ENCODE assay signal across 8 cellular contexts in the genomic region with DNA sequence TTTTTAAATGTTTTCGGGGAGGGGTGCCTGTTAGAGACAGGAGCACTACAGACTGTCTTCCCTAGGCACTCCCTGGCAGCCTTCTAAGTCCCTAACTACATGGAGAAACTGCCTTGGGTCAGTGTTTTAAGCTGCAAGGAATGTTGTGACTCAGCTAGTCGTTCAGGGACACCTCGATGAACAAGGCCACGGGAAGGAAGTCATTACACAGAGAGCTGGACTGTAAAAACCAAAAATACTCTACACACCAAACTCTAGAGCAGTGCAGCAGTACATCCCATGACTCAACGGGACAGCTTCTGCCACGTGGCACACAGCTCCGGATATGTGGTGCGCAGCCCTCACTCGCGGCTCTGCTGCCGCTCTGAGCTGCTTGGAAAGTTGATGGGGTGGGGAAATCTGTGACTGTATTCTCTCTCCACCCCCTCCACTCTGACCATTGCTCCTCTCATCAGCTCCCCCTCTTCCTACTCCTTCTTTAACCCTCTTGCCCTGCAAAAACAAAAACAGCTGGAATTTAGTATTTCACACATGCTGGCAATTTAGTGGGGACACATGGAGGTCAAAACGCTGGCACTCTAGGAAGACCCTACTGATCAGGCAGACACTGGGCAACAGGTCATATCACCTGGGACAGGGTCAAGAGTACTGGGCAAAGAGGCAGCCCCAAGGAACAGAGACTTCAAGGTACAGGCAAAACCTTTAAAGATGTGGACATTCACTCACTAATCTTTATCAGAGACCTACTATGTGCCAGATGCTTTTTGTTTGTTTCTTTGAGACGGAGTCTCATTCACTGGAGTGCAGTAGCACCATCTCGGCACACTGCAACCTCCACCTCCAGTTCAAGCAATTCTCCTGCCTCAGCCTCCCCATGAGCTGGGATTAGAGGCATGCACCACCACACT. TPM values are rescaled to one million over a fixed set of nuclear protein-coding genes. Genes with fewer than 3 reads are reported as not detected.
DNase-seq lines count a peak whose midpoint lies in the region; ATAC-seq, FAIRE-seq and TF ChIP-seq lines count a peak whose summit lies in the region.

No MANE protein-coding gene starts in this region.

- no peak for FAIRE-seq in kidney (lab: Jason Lieb, UNC)

- ATAC-seq in HG03025 (IDR thresholded peaks at IDR 0.05; ENCODE audit: low FRiP score, unreplicated experiment) = peak; percentile 55
- peak; percentile 100 for ATAC-seq in T-cell (replicated peaks in 1 of 4)
- no peak for ATAC-seq in GM19324 (IDR thresholded peaks at IDR 0.05; ENCODE audit: low FRiP score, unreplicated experiment)

- H3K36me3 ChIP-seq in ascending aorta (no peaks in the 10 kb centered on the region), kidney (ENCODE audit: control insufficient read depth in 1 of 2, insufficient read depth in 2 of 2, low read length in 2 of 2) (no peaks in the 10 kb centered on the region)

- DNase-seq in GF-D8 (lab: John Stamatoyannopoulos, UW) = peak; percentile 60
- DNase-seq in T-cell = peak in 31 of 34 experiments; percentile 19 to 61 (median 42)
- DNase-seq in ascending aorta (ENCODE audit: low spot score in 2 of 2) = peak; percentile 80 to 96
- peak; percentile 95 for DNase-seq in kidney
- peak; percentile 43 to 62 for DNase-seq in stimulated activated CD4-positive, alpha-beta T cell treated with anti-CD3 and anti-CD28 coated beads, Interleukin-1b, Interleukin-23, amount 100 ng/mL, for 4 hours (ENCODE audit: low read depth in 2 of 2)
- no peak for DNase-seq in NCI-H1105 (lab: John Stamatoyannopoulos, UW)

- H3K27me3 ChIP-seq in ascending aorta = no peaks in the 10 kb centered on the region

- intact Hi-C loops in ascending aorta (cut with DNase I) = loop anchor here (1.0 to 10.0 kb wide), 3 partner anchors 12 to 825 kb away; partner anchors contain the start of gene ZHX3
- intact Hi-C loops in kidney (cut with DNase I) = no loop called here

- H3K9me3 ChIP-seq in ascending aorta (no peaks in the 10 kb centered on the region), kidney (ENCODE audit: control insufficient read depth in 1 of 2, low read length in 2 of 2) (no peaks in the 10 kb centered on the region)

- TF ChIP-seq CTCF in ascending aorta (IDR thresholded peaks at IDR 0.05) (no peak), kidney (IDR thresholded peaks at IDR 0.05; ENCODE audit: borderline replicate concordance, extremely low read depth, insufficient read depth) (no peak)

- peak overlapping the region in 1 of 2 donors; percentile 44 for H3K4me3 ChIP-seq in ascending aorta
- peak overlapping the region; percentile 4 to 6 for H3K4me3 ChIP-seq in kidney (ENCODE audit: low read length in 2 of 2)

- H3K4me1 ChIP-seq in ascending aorta (peaks cover 9 to 14% of the 10 kb centered on the region in 2 donors), kidney (ENCODE audit: control insufficient read depth in 1 of 2, insufficient read depth in 1 of 2, low read depth in 1 of 2, low read length in 2 of 2) (peaks cover 9 to 21% of the 10 kb centered on the region in 2 donors)

- H3K36me3 Mint-ChIP-seq in T-cell = no peaks in the 10 kb centered on the region

- POLR2A ChIA-PET in T-cell (lab: Charles Lee) = interaction anchor here in 1 of 2 donors (0.7 kb wide), 1 partner anchor 129 kb away, joined by 3 read pairs; no protein-coding TSS in a partner anchor

- peak overlapping the region in 1 of 2 donors; percentile 56 for H3K27ac Mint-ChIP-seq in T-cell

- H3K27ac ChIP-seq in ascending aorta (peak overlapping the region; percentile 89 to 95), kidney (ENCODE audit: low read depth in 2 of 2, low read length in 2 of 2) (peak overlapping the region; percentile 68 to 92)

- no peaks in the 10 kb centered on the region for H3K9me3 Mint-ChIP-seq in T-cell

- peaks cover 10 to 17% (median 10%) of the 10 kb centered on the region in 3 donors for H3K4me1 Mint-ChIP-seq in T-cell

- no peaks in the 10 kb centered on the region for H3K27me3 Mint-ChIP-seq in T-cell

- H3K4me3 Mint-ChIP-seq in T-cell = peak overlapping the region; percentile 7 to 18 (median 16)

- H3K9ac ChIP-seq in kidney (ENCODE audit: low read length in 2 of 2) = peak overlapping the region; percentile 21 to 26

- CTCF ChIA-PET in T-cell (lab: Charles Lee) = interaction anchor here (0.5 to 0.9 kb wide), 6 partner anchors 9 to 1725 kb away, joined by 3 to 6 read pairs (median 3); partner anchors contain the start of gene LPIN3 (in 1 of the 2)

RNA-seq across cellular contexts. Expression of gene LPIN3, which starts 10.9 kb away (rescaled TPM):
- total RNA-seq in T-cell (under 1 TPM; 0.16 to 0.80 (median 0.46) TPM), ascending aorta (63.0 TPM), kidney (31.6 TPM)
- polyA plus RNA-seq in kidney (ENCODE audit: insufficient read depth, low read depth, low replicate concordance) = 29.4 TPM

RNA-seq across cellular contexts. Expression of gene ZHX3, which starts 12.2 kb away (rescaled TPM):
- total RNA-seq in T-cell = 10 to 100 TPM in 3 of 5 donors, 1 to 10 TPM in 2; 7.0 to 11.1 (median 10.5) TPM
- total RNA-seq in ascending aorta = 53.3 TPM
- 153 TPM for total RNA-seq in kidney
- polyA plus RNA-seq in kidney (ENCODE audit: insufficient read depth, low read depth, low replicate concordance) = 24.7 TPM

RNA-seq across cellular contexts. Expression of gene EMILIN3, which starts 36.9 kb away (rescaled TPM):
- not detected for total RNA-seq in T-cell
- 0.53 TPM for total RNA-seq in ascending aorta
- total RNA-seq in kidney = 0.50 TPM
- 0.32 TPM for polyA plus RNA-seq in kidney (ENCODE audit: insufficient read depth, low read depth, low replicate concordance)

Comparison
In these comparisons a context has a peak if more than half of its experiments do, and no peak if none do; other contexts are left out.
1. RNA of gene LPIN3, which starts 10.9 kb away (total RNA-seq): 63.0 TPM in ascending aorta (single experiment) and 31.6 TPM in kidney (single experiment); 0.16 to 0.80 TPM in T-cell; every median in the first group is over 10 times any median in the second.